8 cellular contexts compared by ENCODE assay signal in genomic region chr21:31180256-31181088, GRCh38.
DNase-seq lines count a peak whose midpoint lies in the region; ATAC-seq and TF ChIP-seq lines count a peak whose summit lies in the region.

No MANE protein-coding gene starts in this region.

- H3K9ac ChIP-seq in endodermal cell (ENCODE audit: extremely low read depth, low read length, poor library complexity, severe bottlenecking), result no peak overlapping the region

- peak; percentile 30 for ATAC-seq in naive thymus-derived CD4-positive, alpha-beta T cell

- no peaks in the 10 kb centered on the region for H3K9me3 Mint-ChIP-seq in endodermal cell
- peaks cover 0 to 2% (median 0%) of the 10 kb centered on the region in 11 donors for H3K9me3 Mint-ChIP-seq in naive thymus-derived CD4-positive, alpha-beta T cell

- H3K36me3 ChIP-seq in SJSA1, result no peaks in the 10 kb centered on the region
- H3K36me3 ChIP-seq in endodermal cell (ENCODE audit: control insufficient read depth, insufficient read depth, low read length), result peaks cover 4% of the 10 kb centered on the region
- H3K36me3 ChIP-seq in naive thymus-derived CD4-positive, alpha-beta T cell (ENCODE audit: control insufficient read depth in 2 of 3, insufficient read depth in 3 of 3, low read length in 3 of 3), result no peaks in the 10 kb centered on the region
- no peaks in the 10 kb centered on the region for H3K36me3 ChIP-seq in tibial artery

- peaks cover 20% of the 10 kb centered on the region for H3K4me1 Mint-ChIP-seq in endodermal cell
- peaks cover 44 to 92% (median 72%) of the 10 kb centered on the region in 7 donors for H3K4me1 Mint-ChIP-seq in naive thymus-derived CD4-positive, alpha-beta T cell

- no peaks in the 10 kb centered on the region for H3K27me3 Mint-ChIP-seq in endodermal cell (ENCODE audit: insufficient read depth)
- H3K27me3 Mint-ChIP-seq in naive thymus-derived CD4-positive, alpha-beta T cell, result no peaks in the 10 kb centered on the region

- no peak for TF ChIP-seq EP300 in Ishikawa (IDR thresholded peaks at IDR 0.05; ENCODE audit: borderline replicate concordance)

- H3K4me3 ChIP-seq in SJSA1 (no peak overlapping the region), endodermal cell (ENCODE audit: low read length) (no peak overlapping the region), tibial artery (no peak overlapping the region)
- H3K4me3 ChIP-seq in naive thymus-derived CD4-positive, alpha-beta T cell (ENCODE audit: low read length), result peak overlapping the region; percentile 46

- intact Hi-C loops in naive thymus-derived CD4-positive, alpha-beta T cell (cut with micrococcal nuclease), result loop anchor here (1.0 to 10.0 kb wide), 18 partner anchors 7 to 1886 kb away; partner anchors contain the start of genes BACH1 (in 1 of the 2), SCAF4 (in 1 of the 2), SOD1 (in 1 of the 2) and URB1 (in 1 of the 2)
- intact Hi-C loops in tibial artery (cut with DNase I; ENCODE audit: low total_unique reads), result no loop called here

- DNase-seq in DMS 273 (lab: John Stamatoyannopoulos, UW; ENCODE audit: unreplicated experiment) (peak; percentile 68), DMS 273 treated with DMSO at 0.1 percent for 48 hours (lab: John Stamatoyannopoulos, UW) (no peak), SJSA1 (ENCODE audit: low read depth in 1 of 2, low spot score in 2 of 2) (peak in 1 of 2 experiments; percentile 69), endodermal cell (no peak), NCI-H774 (lab: John Stamatoyannopoulos, UW) (no peak), tibial artery (no peak)
- DNase-seq in naive thymus-derived CD4-positive, alpha-beta T cell, result peak in 6 of 9 donors; percentile 33 to 65 (median 50)

- H3K4me3 Mint-ChIP-seq in endodermal cell, result no peak overlapping the region
- H3K4me3 Mint-ChIP-seq in naive thymus-derived CD4-positive, alpha-beta T cell, result peak overlapping the region; percentile 82 to 100 (median 87)

- TF ChIP-seq CTCF in endodermal cell (conservative IDR thresholded peaks at IDR 0.05) (peak; percentile 80), tibial artery (IDR thresholded peaks at IDR 0.05) (no peak)

- WGBS in endodermal cell (ENCODE audit: insufficient coverage in 1 of 2, insufficient read length in 1 of 2), 2 experiments, result 28 to 57% methylated on average over 4 to 5 of the region's 5 CpGs

- H3K27ac ChIP-seq in SJSA1 (0 out of 2 replicates have a peak overlapping the region, but pooled peaks have one; percentile 0), endodermal cell (ENCODE audit: low read depth, low read length) (no peak overlapping the region), tibial artery (no peak overlapping the region)
- peak overlapping the region; percentile 79 for H3K27ac ChIP-seq in naive thymus-derived CD4-positive, alpha-beta T cell (ENCODE audit: low read depth, low read length)

- CTCF ChIA-PET in naive thymus-derived CD4-positive, alpha-beta T cell (lab: Charles Lee), result interaction anchor here (0.7 to 6.9 kb wide), 25 partner anchors 8 to 424 kb away, joined by 3 to 106 read pairs (median 9); no protein-coding TSS in a partner anchor

- H3K27me3 ChIP-seq in SJSA1 (replicated peaks) (no peaks in the 10 kb centered on the region), endodermal cell (ENCODE audit: control insufficient read depth, insufficient read depth, low read length, poor library complexity, severe bottlenecking) (no peaks in the 10 kb centered on the region), tibial artery (no peaks in the 10 kb centered on the region)
- H3K27me3 ChIP-seq in naive thymus-derived CD4-positive, alpha-beta T cell (ENCODE audit: control insufficient read depth in 2 of 2, insufficient read depth in 2 of 2, low read length in 2 of 2), result no peaks in the 10 kb centered on the region

- H3K9me3 ChIP-seq in SJSA1 (replicated peaks) (no peaks in the 10 kb centered on the region), endodermal cell (ENCODE audit: control insufficient read depth, low read length) (no peaks in the 10 kb centered on the region), tibial artery (no peaks in the 10 kb centered on the region)
- H3K9me3 ChIP-seq in naive thymus-derived CD4-positive, alpha-beta T cell (ENCODE audit: control insufficient read depth in 2 of 3, low read length in 3 of 3), result no peaks in the 10 kb centered on the region

- H3K4me1 ChIP-seq in SJSA1 (replicated peaks), result peaks cover 13% of the 10 kb centered on the region
- no peaks in the 10 kb centered on the region for H3K4me1 ChIP-seq in endodermal cell (ENCODE audit: control insufficient read depth, insufficient read depth, low read length)
- peaks cover 12 to 73% of the 10 kb centered on the region in 2 donors for H3K4me1 ChIP-seq in naive thymus-derived CD4-positive, alpha-beta T cell (ENCODE audit: control insufficient read depth in 2 of 2, insufficient read depth in 2 of 2, low read length in 2 of 2)
- no peaks in the 10 kb centered on the region for H3K4me1 ChIP-seq in tibial artery

- TF ChIP-seq RAD21 in Ishikawa (IDR thresholded peaks at IDR 0.05; ENCODE audit: low read depth), result peak; percentile 49

- peaks cover 14% of the 10 kb centered on the region for H3K36me3 Mint-ChIP-seq in endodermal cell (ENCODE audit: low read depth)
- H3K36me3 Mint-ChIP-seq in naive thymus-derived CD4-positive, alpha-beta T cell, result peaks cover 0 to 42% (median 18%) of the 10 kb centered on the region in 5 donors

- POLR2A ChIA-PET in naive thymus-derived CD4-positive, alpha-beta T cell (lab: Charles Lee), result interaction anchor here (0.6 to 21.5 kb wide), 16 partner anchors 8 to 1421 kb away, joined by 3 to 332 read pairs (median 8); no protein-coding TSS in a partner anchor

- H3K27ac Mint-ChIP-seq in endodermal cell, result no peak overlapping the region
- peak overlapping the region; percentile 96 to 100 (median 99) for H3K27ac Mint-ChIP-seq in naive thymus-derived CD4-positive, alpha-beta T cell

TF ChIP-seq in Ishikawa, 13 proteins besides CTCF, POLR2A, EP300 and RAD21:
- TF ChIP-seq FOXM1 (IDR thresholded peaks at IDR 0.05; ENCODE audit: borderline replicate concordance, low read depth), result no peak
- TF ChIP-seq, protein P1, sequence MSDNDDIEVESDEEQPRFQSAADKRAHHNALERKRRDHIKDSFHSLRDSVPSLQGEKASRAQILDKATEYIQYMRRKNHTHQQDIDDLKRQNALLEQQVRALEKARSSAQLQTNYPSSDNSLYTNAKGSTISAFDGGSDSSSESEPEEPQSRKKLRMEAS (IDR thresholded peaks at IDR 0.05), result no peak
- TF ChIP-seq CEBPB (IDR thresholded peaks at IDR 0.05), result no peak
- no peak for TF ChIP-seq EGR1 (IDR thresholded peaks at IDR 0.05)

Comparison
In these comparisons a context has a peak if more than half of its experiments do, and no peak if none do; other contexts are left out.
1. DNase-seq: peak in DMS 273 (single experiment) and naive thymus-derived CD4-positive, alpha-beta T cell (6 of 9); none in DMS 273 treated with DMSO at 0.1 percent for 48 hours (single experiment), endodermal cell (single experiment), NCI-H774 (single experiment) and tibial artery (0 of 2).
2. H3K27ac ChIP-seq: peak in SJSA1 (single experiment) and naive thymus-derived CD4-positive, alpha-beta T cell (single experiment); none in endodermal cell (single experiment) and tibial artery (0 of 2).